In the genomic region with DNA sequence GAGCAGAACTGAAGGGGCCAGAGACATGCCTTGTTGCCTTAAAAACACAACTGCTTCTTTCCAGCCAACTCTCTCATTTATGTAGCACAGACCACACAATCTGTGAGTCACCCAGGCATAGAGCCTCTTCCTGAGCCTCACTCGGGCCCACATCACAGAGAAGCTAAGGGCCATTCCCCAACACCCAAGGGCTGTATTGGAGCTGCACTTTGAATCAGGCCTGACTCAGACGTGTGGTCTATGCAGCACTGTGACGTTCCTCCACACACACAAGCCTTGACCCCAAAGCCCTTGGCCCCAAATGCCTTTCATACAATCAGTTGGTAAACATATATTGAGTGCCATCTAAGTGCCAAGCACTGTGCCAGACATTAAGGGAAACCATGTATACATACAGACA, we compare ENCODE assay signal across 9 cellular contexts.
DNase-seq lines count a peak whose midpoint lies in the region; ATAC-seq and TF ChIP-seq lines count a peak whose summit lies in the region.
"Had no signal": no experiment of that assay in that cellular context is flagged by ENCODE, and none has a peak within 500 bp of the region (broad histone marks: within the 10 kb centered on the region; RNA-seq: fewer than 3 reads in every experiment).

No MANE protein-coding gene starts in this region.

- TF ChIP-seq CTCF in tibial artery (IDR thresholded peaks at IDR 0.05): no peak

- no peak overlapping the region for H2BK5ac ChIP-seq in mesenchymal stem cell (ENCODE audit: low read depth, low read length, poor library complexity, severe bottlenecking)

- no peak overlapping the region for H3K18ac ChIP-seq in mesenchymal stem cell (ENCODE audit: low read depth in 1 of 2, low read length in 2 of 2)

- H3K9ac ChIP-seq in mesenchymal stem cell (ENCODE audit: low read length): peak overlapping the region; percentile 53

- no peaks in the 10 kb centered on the region for H3K27me3 ChIP-seq in mesenchymal stem cell (ENCODE audit: control insufficient read depth in 1 of 2, insufficient read depth in 1 of 2, low read length in 2 of 2)
- H3K27me3 ChIP-seq in H7 (ENCODE audit: control insufficient read depth, insufficient read depth, low read length): no peaks in the 10 kb centered on the region
- H3K27me3 ChIP-seq in tibial artery: no peaks in the 10 kb centered on the region
- H3K27me3 ChIP-seq: stomach had no signal

- no peak overlapping the region for H2BK120ac ChIP-seq in mesenchymal stem cell (ENCODE audit: low read depth, low read length)

- no peak overlapping the region for H3K4ac ChIP-seq in mesenchymal stem cell (ENCODE audit: low read depth in 1 of 2, low read length in 2 of 2)

- intact Hi-C loops in tibial artery (cut with DNase I; ENCODE audit: low total_unique reads): no loop called here

- 52% methylated on average over 3 of the region's 3 CpGs for WGBS in mesenchymal stem cell

- H3K4me3 ChIP-seq in mesenchymal stem cell (ENCODE audit: insufficient read depth in 1 of 2, low read depth in 1 of 2, low read length in 2 of 2) (peak overlapping the region in 1 of 2 experiments; percentile 54), H7 (ENCODE audit: insufficient read depth, low read depth, low read length) (no peak overlapping the region), tibial artery (no peak overlapping the region)
- H3K4me3 ChIP-seq: stomach had no signal

- H4K91ac ChIP-seq in mesenchymal stem cell (ENCODE audit: low read length): no peak overlapping the region

- H3K36me3 ChIP-seq in mesenchymal stem cell (ENCODE audit: control insufficient read depth in 1 of 2, insufficient read depth in 2 of 2, low read depth in 1 of 2, low read length in 2 of 2) (no peaks in the 10 kb centered on the region), H7 (replicated peaks; ENCODE audit: control insufficient read depth, insufficient read depth, low read length) (no peaks in the 10 kb centered on the region), tibial artery (no peaks in the 10 kb centered on the region)
- H3K36me3 ChIP-seq: stomach had no signal

- H2AK5ac ChIP-seq in mesenchymal stem cell (ENCODE audit: low read length, severe bottlenecking): no peak overlapping the region

- H2BK12ac ChIP-seq in mesenchymal stem cell (ENCODE audit: low read length in 2 of 2): no peak overlapping the region

- no peak overlapping the region for H4K8ac ChIP-seq in mesenchymal stem cell (ENCODE audit: low read length)

- H3K9me3 ChIP-seq in mesenchymal stem cell (ENCODE audit: control insufficient read depth, low read length) (peaks cover 10% of the 10 kb centered on the region), tibial artery (no peaks in the 10 kb centered on the region)

- ATAC-seq in GM18502 (IDR thresholded peaks at IDR 0.05; ENCODE audit: poor library complexity, unreplicated experiment) (peak; percentile 95), GM21737 (IDR thresholded peaks at IDR 0.05; ENCODE audit: unreplicated experiment) (peak; percentile 98)

- H3K4me1 ChIP-seq in mesenchymal stem cell (ENCODE audit: control insufficient read depth, insufficient read depth, low read depth, low read length) (peaks cover 5% of the 10 kb centered on the region), tibial artery (peaks cover 0 to 26% (median 4%) of the 10 kb centered on the region in 4 donors)

- no peak overlapping the region for H3K4me2 ChIP-seq in mesenchymal stem cell (ENCODE audit: low read length, poor library complexity, severe bottlenecking)

- H2BK15ac ChIP-seq in mesenchymal stem cell (ENCODE audit: low read depth, poor library complexity, severe bottlenecking): no peak overlapping the region

- H2AFZ ChIP-seq in mesenchymal stem cell (ENCODE audit: low read depth, low read length): no peak overlapping the region

- DNase-seq in M059J (ENCODE audit: low read depth) (peak; percentile 91), mesenchymal stem cell (peak; percentile 46), retina (no peak), NCI-H524 (lab: John Stamatoyannopoulos, UW) (no peak), H7 (no peak), tibial artery (no peak)
- DNase-seq: stomach had no signal

- H3K23ac ChIP-seq in mesenchymal stem cell (ENCODE audit: low read length in 2 of 2): no peak overlapping the region

- H3K79me1 ChIP-seq in mesenchymal stem cell (replicated peaks; ENCODE audit: low read length, poor library complexity, severe bottlenecking): no peaks in the 10 kb centered on the region

- no peak overlapping the region for H3K27ac ChIP-seq in mesenchymal stem cell (ENCODE audit: low read length, poor library complexity, severe bottlenecking)
- H3K27ac ChIP-seq in tibial artery: no peak overlapping the region
- H3K27ac ChIP-seq: stomach had no signal

- no peak overlapping the region for H3K14ac ChIP-seq in mesenchymal stem cell (ENCODE audit: low read length in 2 of 2)

Comparison
In these comparisons a context has a peak if more than half of its experiments do, and no peak if none do; other contexts are left out.
1. DNase-seq: peak in M059J (single experiment) and mesenchymal stem cell (single experiment); none in retina (single experiment), NCI-H524 (0 of 2), H7 (single experiment) and tibial artery (0 of 2).